Comparison of ENCODE assay signal across 15 cellular contexts in the genomic region with DNA sequence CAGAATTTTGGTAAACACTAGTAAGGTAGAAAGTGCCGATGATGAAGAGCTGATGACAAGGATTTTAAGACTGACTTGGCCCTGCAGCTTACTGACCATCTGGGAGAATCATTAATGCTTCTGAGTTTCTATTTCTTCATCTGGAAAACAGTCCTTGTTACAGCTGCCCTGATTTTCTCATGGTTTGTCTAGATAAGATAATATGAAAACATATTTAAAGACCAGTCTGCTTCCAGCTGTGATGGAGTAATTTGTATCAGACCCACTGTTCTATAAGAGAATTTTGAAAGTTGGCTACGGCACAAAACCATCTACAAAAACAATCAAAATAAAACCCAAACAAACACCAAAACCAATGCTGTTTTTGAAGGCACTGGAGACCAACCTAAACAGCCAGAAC.
A peak's percentile ranks its signal among the peaks of the same experiment; 100 is the strongest.
DNase-seq lines count a peak whose midpoint lies in the region; ATAC-seq and TF ChIP-seq lines count a peak whose summit lies in the region.
"Had no signal": no experiment of that assay in that cellular context is flagged by ENCODE, and none has a peak within 500 bp of the region (broad histone marks: within the 10 kb centered on the region; RNA-seq: fewer than 3 reads in every experiment).

No MANE protein-coding gene starts in this region.

- no peak overlapping the region for H2BK20ac ChIP-seq in H9 (ENCODE audit: low read depth, low read length, poor library complexity, severe bottlenecking)

- H2AFZ ChIP-seq in neural progenitor cell (replicated peaks): peak overlapping the region; percentile 50
- no peak overlapping the region for H2AFZ ChIP-seq in H9 (ENCODE audit: low read length)

- no peak overlapping the region for H2AK5ac ChIP-seq in H9 (ENCODE audit: insufficient read length, low read length)

- DNase-seq in Right ventricle myocardium inferior (ENCODE audit: missing footprints) (no peak), right atrium auricular region (ENCODE audit: low spot score) (no peak), WERI-Rb-1 (peak; percentile 7), heart right ventricle (peak in 1 of 2 donors; percentile 9), neural progenitor cell (ENCODE audit: low spot score) (no peak), foreskin fibroblast (no peak), H9 (no peak), NCI-H1105 (lab: John Stamatoyannopoulos, UW) (no peak)
- DNase-seq: 8988T; AML-193; Caco-2; CD8-positive, alpha-beta memory T cell; DND-41; GDM1 had no signal

- no peak overlapping the region for H2BK12ac ChIP-seq in H9 (ENCODE audit: insufficient read length, low read depth, low read length)

- no peak overlapping the region for H3K4me3 ChIP-seq in right atrium auricular region
- no peak overlapping the region for H3K4me3 ChIP-seq in WERI-Rb-1 (ENCODE audit: low read depth, low read length)
- no peak overlapping the region for H3K4me3 ChIP-seq in heart right ventricle
- H3K4me3 ChIP-seq in neural progenitor cell: no peak overlapping the region
- H3K4me3 ChIP-seq in foreskin fibroblast (ENCODE audit: low read depth in 1 of 2, low read length in 2 of 2): no peak overlapping the region
- H3K4me3 ChIP-seq: BLaER1 had no signal

- H3K56ac ChIP-seq in H9 (ENCODE audit: insufficient read length, low read depth, low read length): no peak overlapping the region

- H3K23me2 ChIP-seq in H9 (ENCODE audit: insufficient read length, low read depth, low read length, poor library complexity, severe bottlenecking): no peaks in the 10 kb centered on the region

- no peak overlapping the region for H4K91ac ChIP-seq in H9 (ENCODE audit: insufficient read length, low read depth, low read length)

- H3K27me3 Mint-ChIP-seq in neural progenitor cell (ENCODE audit: insufficient read depth, low read depth): no peaks in the 10 kb centered on the region
- H3K27me3 Mint-ChIP-seq in H9 (ENCODE audit: low read depth): no peaks in the 10 kb centered on the region

- H3K79me1 ChIP-seq in H9 (ENCODE audit: insufficient read depth, low read depth, low read length, poor library complexity, severe bottlenecking): no peaks in the 10 kb centered on the region

- ATAC-seq in Right ventricle myocardium inferior (peak; percentile 59), heart right ventricle (peak in 7 of 8 donors; percentile 44 to 87 (median 78))

- H3K4me3 Mint-ChIP-seq in neural progenitor cell (no peak overlapping the region), H9 (no peak overlapping the region)
- H3K4me3 Mint-ChIP-seq: CD8-positive, alpha-beta memory T cell had no signal

- H3K79me2 ChIP-seq in neural progenitor cell (ENCODE audit: low read depth): no peaks in the 10 kb centered on the region
- H3K79me2 ChIP-seq in H9 (ENCODE audit: insufficient read depth, low read length): no peaks in the 10 kb centered on the region

- H3K9me3 ChIP-seq in right atrium auricular region: peaks cover 0 to 10% of the 10 kb centered on the region in 2 donors
- peaks cover 4% of the 10 kb centered on the region for H3K9me3 ChIP-seq in WERI-Rb-1 (ENCODE audit: severe bottlenecking)
- H3K9me3 ChIP-seq in heart right ventricle: peaks cover 0 to 15% (median 0%) of the 10 kb centered on the region in 11 donors
- H3K9me3 ChIP-seq in neural progenitor cell (ENCODE audit: low read depth): peaks cover 5% of the 10 kb centered on the region
- H3K9me3 ChIP-seq in H9 (ENCODE audit: control insufficient read depth, low read depth, low read length): no peaks in the 10 kb centered on the region
- H3K9me3 ChIP-seq: BLaER1, Caco-2 had no signal

- no peaks in the 10 kb centered on the region for H4K20me1 ChIP-seq in neural progenitor cell (ENCODE audit: low read depth)
- H4K20me1 ChIP-seq in H9 (ENCODE audit: control insufficient read depth, insufficient read depth, insufficient read length): no peaks in the 10 kb centered on the region
- H4K20me1 ChIP-seq: BLaER1 had no signal

- no peak overlapping the region for H2BK15ac ChIP-seq in H9 (ENCODE audit: low read depth, low read length)

- H3K18ac ChIP-seq in H9 (ENCODE audit: insufficient read length, low read depth, low read length): no peak overlapping the region

- H4K8ac ChIP-seq in H9 (replicated peaks; ENCODE audit: insufficient read length, low read depth, low read length): no peak overlapping the region

- H2BK120ac ChIP-seq in H9 (ENCODE audit: low read depth, low read length, poor library complexity, severe bottlenecking): no peak overlapping the region

- H3K9ac ChIP-seq in neural progenitor cell (no peak overlapping the region), H9 (ENCODE audit: extremely low read depth, insufficient read length, low read length) (no peak overlapping the region)
- H3K9ac ChIP-seq: BLaER1 had no signal

- H4K5ac ChIP-seq in H9 (ENCODE audit: insufficient read length, low read depth, low read length): no peak overlapping the region

- H3K27ac Mint-ChIP-seq in neural progenitor cell (no peak overlapping the region), H9 (no peak overlapping the region)

- H3K4me1 ChIP-seq in right atrium auricular region (no peaks in the 10 kb centered on the region), heart right ventricle (peaks cover 0 to 32% (median 3%) of the 10 kb centered on the region in 9 donors), neural progenitor cell (no peaks in the 10 kb centered on the region), H9 (ENCODE audit: insufficient read depth, low read length) (no peaks in the 10 kb centered on the region)
- H3K4me1 ChIP-seq: BLaER1, Caco-2 had no signal

- H2BK5ac ChIP-seq in H9 (ENCODE audit: insufficient read length, low read length): no peak overlapping the region

- no peak overlapping the region for H3K23ac ChIP-seq in H9 (ENCODE audit: insufficient read length, low read depth, low read length)

- no peaks in the 10 kb centered on the region for H3K36me3 Mint-ChIP-seq in neural progenitor cell
- peaks cover 0 to 6% (median 0%) of the 10 kb centered on the region in 3 experiments; a peak in 3 of 7 replicates for H3K36me3 Mint-ChIP-seq in H9 (ENCODE audit: insufficient read depth in 1 of 3, low read depth in 3 of 3)
- H3K36me3 Mint-ChIP-seq: CD8-positive, alpha-beta memory T cell had no signal

- no peaks in the 10 kb centered on the region for H3K27me3 ChIP-seq in right atrium auricular region
- H3K27me3 ChIP-seq in WERI-Rb-1 (ENCODE audit: insufficient read depth, low read depth, severe bottlenecking): no peaks in the 10 kb centered on the region
- no peaks in the 10 kb centered on the region for H3K27me3 ChIP-seq in heart right ventricle
- H3K27me3 ChIP-seq in neural progenitor cell: no peaks in the 10 kb centered on the region
- H3K27me3 ChIP-seq in H9 (ENCODE audit: insufficient read depth, low read length): no peaks in the 10 kb centered on the region
- H3K27me3 ChIP-seq: BLaER1 had no signal

- intact Hi-C loops in Right ventricle myocardium inferior (cut with DNase I): loop anchor here (10.0 kb wide), 1 partner anchor 814 kb away; a partner anchor contains a TSS
- intact Hi-C loops in heart right ventricle (cut with DNase I): loop anchor here in 1 of 10 donors (10.0 kb wide), 1 partner anchor 814 kb away; a partner anchor contains a TSS

- H3K9me3 Mint-ChIP-seq in neural progenitor cell (peaks cover 14% of the 10 kb centered on the region), H9 (peaks cover 2 to 6% of the 10 kb centered on the region in 2 experiments; a peak in 3 of 5 replicates)

- H3F3A ChIP-seq in neural progenitor cell (ENCODE audit: low read depth): no peaks in the 10 kb centered on the region

- no peak overlapping the region for H3K4ac ChIP-seq in H9 (ENCODE audit: low read depth, low read length)

- WGBS in heart right ventricle, 2 donors: 43 to 48% methylated on average over 2 of the region's 2 CpGs
- WGBS in H9 (ENCODE audit: extremely low coverage, insufficient read length, low lambda C conversion rate): no CpG with 5 or more reads among the region's 2 CpGs

- H3K36me3 ChIP-seq in right atrium auricular region: no peaks in the 10 kb centered on the region
- H3K36me3 ChIP-seq in WERI-Rb-1: no peaks in the 10 kb centered on the region
- no peaks in the 10 kb centered on the region for H3K36me3 ChIP-seq in heart right ventricle
- no peaks in the 10 kb centered on the region for H3K36me3 ChIP-seq in neural progenitor cell
- H3K36me3 ChIP-seq: BLaER1 had no signal

- no peaks in the 10 kb centered on the region for H3K4me1 Mint-ChIP-seq in neural progenitor cell
- no peaks in the 10 kb centered on the region for H3K4me1 Mint-ChIP-seq in H9
- H3K4me1 Mint-ChIP-seq: CD8-positive, alpha-beta memory T cell had no signal

- TF ChIP-seq CTCF in right atrium auricular region (IDR thresholded peaks at IDR 0.05) (no peak), WERI-Rb-1 (IDR thresholded peaks at IDR 0.05; ENCODE audit: low read depth, low read length) (no peak), heart right ventricle (IDR thresholded peaks at IDR 0.05) (no peak), neural progenitor cell (IDR thresholded peaks at IDR 0.05) (no peak), foreskin fibroblast (IDR thresholded peaks at IDR 0.05; ENCODE audit: low read depth, low read length) (no peak), H9 (conservative IDR thresholded peaks at IDR 0.05) (no peak)

- no peak overlapping the region for H3T11ph ChIP-seq in H9 (ENCODE audit: low read length)

- no peak overlapping the region for H3K14ac ChIP-seq in H9 (ENCODE audit: insufficient read depth, low read length)

- H3K4me2 ChIP-seq in neural progenitor cell (no peak overlapping the region), H9 (ENCODE audit: insufficient read depth, insufficient read length, low read length) (no peak overlapping the region)
- H3K4me2 ChIP-seq: BLaER1 had no signal

- H3K27ac ChIP-seq in right atrium auricular region: peak overlapping the region in 1 of 2 donors; percentile 21
- H3K27ac ChIP-seq in WERI-Rb-1: peak overlapping the region; percentile 52
- H3K27ac ChIP-seq in heart right ventricle: peak overlapping the region in 5 of 10 donors; percentile 15 to 43 (median 29)
- no peak overlapping the region for H3K27ac ChIP-seq in neural progenitor cell
- no peak overlapping the region for H3K27ac ChIP-seq in H9 (ENCODE audit: insufficient read length, low read depth, low read length)
- H3K27ac ChIP-seq: BLaER1 had no signal
